In the genomic region with DNA sequence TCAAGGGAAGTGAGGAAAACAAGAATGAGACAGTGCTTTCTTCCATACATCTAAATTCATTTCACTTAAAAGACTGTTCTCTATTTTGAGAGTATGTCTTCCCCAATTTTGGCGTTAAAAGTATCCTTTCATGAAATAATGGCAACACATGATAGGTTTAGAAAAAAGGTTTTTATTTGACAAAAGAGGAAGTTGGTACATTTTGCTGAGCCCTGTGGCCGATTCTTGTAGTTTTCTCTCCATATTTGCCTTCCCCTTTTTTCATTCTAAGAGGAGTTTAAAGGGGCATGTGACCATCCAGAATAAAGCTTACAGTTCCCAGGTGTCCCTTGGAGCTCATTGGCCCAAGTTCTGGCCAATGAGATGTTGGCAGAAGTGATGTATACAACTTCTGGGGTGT, we compare ENCODE assay signal across 17 cellular contexts.
"Had no signal": no experiment of that assay in that cellular context is flagged by ENCODE, and none has a peak within 500 bp of the region (broad histone marks: within the 10 kb centered on the region; RNA-seq: fewer than 3 reads in every experiment).

No MANE protein-coding gene starts in this region.

- H3K4me3 ChIP-seq: colonic mucosa, gastroesophageal sphincter, testis, upper lobe of right lung had no signal

- H3K27ac ChIP-seq: colonic mucosa, gastroesophageal sphincter, testis, upper lobe of right lung had no signal

- ATAC-seq: gastroesophageal sphincter; left lobe of liver; natural killer cell treated with Interleukin-12 subunit alpha and Interleukin-12 subunit beta and Interleukin-15 and Interleukin-18, amount 100 ng/mL, for 72 hours; sciatic nerve; stimulated activated naive CD8-positive, alpha-beta T cell treated with anti-CD3 and anti-CD28 coated beads, Interleukin-15, amount 100 ng/mL, for 72 hours; upper lobe of right lung had no signal

- H3K9me3 ChIP-seq: colonic mucosa, gastroesophageal sphincter, testis, upper lobe of right lung had no signal

- H3K27me3 ChIP-seq: colonic mucosa, gastroesophageal sphincter, testis, upper lobe of right lung had no signal

- H3K4me1 ChIP-seq: colonic mucosa, testis, upper lobe of right lung had no signal

- DNase-seq: activated CD4-positive, alpha-beta T cell treated with anti-CD3 and anti-CD28 coated beads, Interleukin-2, amount 10 ng/mL, durations not matched to agents 7 days and 5 days; activated CD4-positive, CD25-positive, alpha-beta regulatory T cell; activated CD8-positive, alpha-beta memory T cell treated with anti-CD3 and anti-CD28 coated beads for 24 hours; activated naive CD4-positive, alpha-beta T cell treated with anti-CD3 and anti-CD28 coated beads for 36 hours; caudate nucleus; colonic mucosa; effector CD8-positive, alpha-beta T cell; islet precursor cell; stimulated activated CD4-positive, alpha-beta T cell treated with anti-CD3 and anti-CD28 coated beads, Interleukin-12 subunit alpha, Interleukin-12 subunit beta, amount 100 ng/mL, for 4 hours; stimulated activated CD4-positive, alpha-beta T cell treated with anti-CD3 and anti-CD28 coated beads, Interleukin-2, amount 100 ng/mL, for 48 hours; stimulated activated naive CD8-positive, alpha-beta T cell treated with anti-CD3 and anti-CD28 coated beads, Interleukin-15, amount 100 ng/mL, for 72 hours; testis; upper lobe of right lung had no signal

- H3K36me3 ChIP-seq: colonic mucosa, gastroesophageal sphincter, upper lobe of right lung had no signal
